1 cellular context compared by ENCODE assay signal in the genomic region with DNA sequence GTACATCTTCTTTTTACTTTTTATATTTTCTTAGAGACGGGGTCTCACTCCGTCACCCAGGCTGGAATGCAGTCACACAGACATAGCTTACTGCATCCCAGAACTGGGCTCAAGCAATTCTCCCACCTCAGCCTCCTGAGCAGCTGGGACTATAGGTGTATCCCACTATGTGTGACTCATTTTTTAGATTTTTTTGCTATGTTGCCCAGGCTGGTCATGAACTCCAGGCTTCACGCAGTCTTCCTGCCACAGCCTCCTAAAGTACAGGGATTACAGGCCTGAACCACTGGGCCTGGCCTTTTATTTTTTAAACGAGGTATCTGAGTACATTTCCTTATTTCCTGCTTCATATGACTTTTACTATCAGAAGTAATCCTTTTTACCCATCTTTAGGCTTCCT.
TF ChIP-seq lines count a peak whose summit lies in the region.

No MANE protein-coding gene starts in this region.

TF ChIP-seq in GM23338, 12 proteins besides CTCF, POLR2A, EP300 and RAD21 (continued from another document):
- TF ChIP-seq JUNB (IDR thresholded peaks at IDR 0.05; ENCODE audit: unreplicated experiment) (no peak), STAT1 (IDR thresholded peaks at IDR 0.05; ENCODE audit: unreplicated experiment) (no peak), ZNF331 (CRISPR knock-in tag; IDR thresholded peaks at IDR 0.05; ENCODE audit: low read depth) (no peak), CREB1 (CRISPR knock-in tag; IDR thresholded peaks at IDR 0.05; ENCODE audit: low read depth) (no peak), NANOG (IDR thresholded peaks at IDR 0.05; ENCODE audit: borderline replicate concordance) (no peak), ZNF114 (CRISPR knock-in tag; IDR thresholded peaks at IDR 0.05) (no peak), EZH2 (IDR thresholded peaks at IDR 0.05; ENCODE audit: low read depth, unreplicated experiment) (no peak), POLR2AphosphoS5 (IDR thresholded peaks at IDR 0.05; ENCODE audit: low read depth) (no peak)
- TF ChIP-seq, protein P1, sequence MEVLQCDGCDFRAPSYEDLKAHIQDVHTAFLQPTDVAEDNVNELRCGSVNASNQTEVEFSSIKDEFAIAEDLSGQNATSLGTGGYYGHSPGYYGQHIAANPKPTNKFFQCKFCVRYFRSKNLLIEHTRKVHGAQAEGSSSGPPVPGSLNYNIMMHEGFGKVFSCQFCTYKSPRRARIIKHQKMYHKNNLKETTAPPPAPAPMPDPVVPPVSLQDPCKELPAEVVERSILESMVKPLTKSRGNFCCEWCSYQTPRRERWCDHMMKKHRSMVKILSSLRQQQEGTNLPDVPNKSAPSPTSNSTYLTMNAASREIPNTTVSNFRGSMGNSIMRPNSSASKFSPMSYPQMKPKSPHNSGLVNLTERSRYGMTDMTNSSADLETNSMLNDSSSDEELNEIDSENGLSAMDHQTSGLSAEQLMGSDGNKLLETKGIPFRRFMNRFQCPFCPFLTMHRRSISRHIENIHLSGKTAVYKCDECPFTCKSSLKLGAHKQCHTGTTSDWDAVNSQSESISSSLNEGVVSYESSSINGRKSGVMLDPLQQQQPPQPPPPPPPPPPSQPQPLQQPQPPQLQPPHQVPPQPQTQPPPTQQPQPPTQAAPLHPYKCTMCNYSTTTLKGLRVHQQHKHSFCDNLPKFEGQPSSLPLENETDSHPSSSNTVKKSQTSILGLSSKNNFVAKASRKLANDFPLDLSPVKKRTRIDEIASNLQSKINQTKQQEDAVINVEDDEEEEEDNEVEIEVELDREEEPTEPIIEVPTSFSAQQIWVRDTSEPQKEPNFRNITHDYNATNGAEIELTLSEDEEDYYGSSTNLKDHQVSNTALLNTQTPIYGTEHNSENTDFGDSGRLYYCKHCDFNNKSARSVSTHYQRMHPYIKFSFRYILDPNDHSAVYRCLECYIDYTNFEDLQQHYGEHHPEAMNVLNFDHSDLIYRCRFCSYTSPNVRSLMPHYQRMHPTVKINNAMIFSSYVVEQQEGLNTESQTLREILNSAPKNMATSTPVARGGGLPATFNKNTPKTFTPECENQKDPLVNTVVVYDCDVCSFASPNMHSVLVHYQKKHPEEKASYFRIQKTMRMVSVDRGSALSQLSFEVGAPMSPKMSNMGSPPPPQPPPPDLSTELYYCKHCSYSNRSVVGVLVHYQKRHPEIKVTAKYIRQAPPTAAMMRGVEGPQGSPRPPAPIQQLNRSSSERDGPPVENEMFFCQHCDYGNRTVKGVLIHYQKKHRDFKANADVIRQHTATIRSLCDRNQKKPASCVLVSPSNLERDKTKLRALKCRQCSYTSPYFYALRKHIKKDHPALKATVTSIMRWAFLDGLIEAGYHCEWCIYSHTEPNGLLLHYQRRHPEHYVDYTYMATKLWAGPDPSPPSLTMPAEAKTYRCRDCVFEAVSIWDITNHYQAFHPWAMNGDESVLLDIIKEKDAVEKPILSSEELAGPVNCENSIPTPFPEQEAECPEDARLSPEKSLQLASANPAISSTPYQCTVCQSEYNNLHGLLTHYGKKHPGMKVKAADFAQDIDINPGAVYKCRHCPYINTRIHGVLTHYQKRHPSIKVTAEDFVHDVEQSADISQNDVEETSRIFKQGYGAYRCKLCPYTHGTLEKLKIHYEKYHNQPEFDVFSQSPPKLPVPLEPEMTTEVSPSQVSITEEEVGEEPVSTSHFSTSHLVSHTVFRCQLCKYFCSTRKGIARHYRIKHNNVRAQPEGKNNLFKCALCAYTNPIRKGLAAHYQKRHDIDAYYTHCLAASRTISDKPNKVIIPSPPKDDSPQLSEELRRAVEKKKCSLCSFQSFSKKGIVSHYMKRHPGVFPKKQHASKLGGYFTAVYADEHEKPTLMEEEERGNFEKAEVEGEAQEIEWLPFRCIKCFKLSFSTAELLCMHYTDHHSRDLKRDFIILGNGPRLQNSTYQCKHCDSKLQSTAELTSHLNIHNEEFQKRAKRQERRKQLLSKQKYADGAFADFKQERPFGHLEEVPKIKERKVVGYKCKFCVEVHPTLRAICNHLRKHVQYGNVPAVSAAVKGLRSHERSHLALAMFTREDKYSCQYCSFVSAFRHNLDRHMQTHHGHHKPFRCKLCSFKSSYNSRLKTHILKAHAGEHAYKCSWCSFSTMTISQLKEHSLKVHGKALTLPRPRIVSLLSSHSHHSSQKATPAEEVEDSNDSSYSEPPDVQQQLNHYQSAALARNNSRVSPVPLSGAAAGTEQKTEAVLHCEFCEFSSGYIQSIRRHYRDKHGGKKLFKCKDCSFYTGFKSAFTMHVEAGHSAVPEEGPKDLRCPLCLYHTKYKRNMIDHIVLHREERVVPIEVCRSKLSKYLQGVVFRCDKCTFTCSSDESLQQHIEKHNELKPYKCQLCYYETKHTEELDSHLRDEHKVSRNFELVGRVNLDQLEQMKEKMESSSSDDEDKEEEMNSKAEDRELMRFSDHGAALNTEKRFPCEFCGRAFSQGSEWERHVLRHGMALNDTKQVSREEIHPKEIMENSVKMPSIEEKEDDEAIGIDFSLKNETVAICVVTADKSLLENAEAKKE (CRISPR knock-in tag; IDR thresholded peaks at IDR 0.05): no peak
- TF ChIP-seq, protein P2, sequence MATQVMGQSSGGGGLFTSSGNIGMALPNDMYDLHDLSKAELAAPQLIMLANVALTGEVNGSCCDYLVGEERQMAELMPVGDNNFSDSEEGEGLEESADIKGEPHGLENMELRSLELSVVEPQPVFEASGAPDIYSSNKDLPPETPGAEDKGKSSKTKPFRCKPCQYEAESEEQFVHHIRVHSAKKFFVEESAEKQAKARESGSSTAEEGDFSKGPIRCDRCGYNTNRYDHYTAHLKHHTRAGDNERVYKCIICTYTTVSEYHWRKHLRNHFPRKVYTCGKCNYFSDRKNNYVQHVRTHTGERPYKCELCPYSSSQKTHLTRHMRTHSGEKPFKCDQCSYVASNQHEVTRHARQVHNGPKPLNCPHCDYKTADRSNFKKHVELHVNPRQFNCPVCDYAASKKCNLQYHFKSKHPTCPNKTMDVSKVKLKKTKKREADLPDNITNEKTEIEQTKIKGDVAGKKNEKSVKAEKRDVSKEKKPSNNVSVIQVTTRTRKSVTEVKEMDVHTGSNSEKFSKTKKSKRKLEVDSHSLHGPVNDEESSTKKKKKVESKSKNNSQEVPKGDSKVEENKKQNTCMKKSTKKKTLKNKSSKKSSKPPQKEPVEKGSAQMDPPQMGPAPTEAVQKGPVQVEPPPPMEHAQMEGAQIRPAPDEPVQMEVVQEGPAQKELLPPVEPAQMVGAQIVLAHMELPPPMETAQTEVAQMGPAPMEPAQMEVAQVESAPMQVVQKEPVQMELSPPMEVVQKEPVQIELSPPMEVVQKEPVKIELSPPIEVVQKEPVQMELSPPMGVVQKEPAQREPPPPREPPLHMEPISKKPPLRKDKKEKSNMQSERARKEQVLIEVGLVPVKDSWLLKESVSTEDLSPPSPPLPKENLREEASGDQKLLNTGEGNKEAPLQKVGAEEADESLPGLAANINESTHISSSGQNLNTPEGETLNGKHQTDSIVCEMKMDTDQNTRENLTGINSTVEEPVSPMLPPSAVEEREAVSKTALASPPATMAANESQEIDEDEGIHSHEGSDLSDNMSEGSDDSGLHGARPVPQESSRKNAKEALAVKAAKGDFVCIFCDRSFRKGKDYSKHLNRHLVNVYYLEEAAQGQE (IDR thresholded peaks at IDR 0.05; ENCODE audit: unreplicated experiment): no peak
